28 cellular contexts compared by ENCODE assay signal in genomic region chr3:191646242-191646641, GRCh38.
"Had no signal": no experiment of that assay in that cellular context is flagged by ENCODE, and none has a peak within 500 bp of the region (broad histone marks: within the 10 kb centered on the region; RNA-seq: fewer than 3 reads in every experiment).

No MANE protein-coding gene starts in this region.

- H3K36me3 ChIP-seq: neural progenitor cell, ovary, right lobe of liver, sigmoid colon, stomach, thoracic aorta, thyroid gland, tibial nerve, upper lobe of left lung, vagina had no signal

- H3K27me3 Mint-ChIP-seq: progenitor cell of endocrine pancreas; stimulated activated naive B cell treated with anti-CD40 and anti-IgM and Interleukin-4, amounts not matched to agents 10 μg/mL and 1 μg/mL and 100 μg/mL, for 72 hours; stimulated activated naive CD8-positive, alpha-beta T cell treated with anti-CD3 and anti-CD28 coated beads, Interleukin-15, Interleukin-2, amounts not matched to agents 100 ng/mL and 50 ng/mL, for 24 hours had no signal

- H3K4me2 ChIP-seq: neural progenitor cell had no signal

- H3K27ac ChIP-seq: neural progenitor cell, ovary, parathyroid adenoma, psoas muscle, right lobe of liver, sigmoid colon, stomach, thoracic aorta, thyroid gland, tibial nerve, upper lobe of left lung, vagina had no signal

- H3K9me3 ChIP-seq: ovary, right lobe of liver, thyroid gland, vagina had no signal

- H3K9ac ChIP-seq: neural progenitor cell, parathyroid adenoma had no signal

- H2AFZ ChIP-seq: neural progenitor cell, parathyroid adenoma had no signal

- H3K27me3 ChIP-seq: neural progenitor cell, ovary, right lobe of liver, sigmoid colon, stomach, thyroid gland, tibial nerve, upper lobe of left lung, vagina had no signal

- H3K4me1 Mint-ChIP-seq: nephron; neural progenitor cell; stimulated activated effector memory CD8-positive, alpha-beta T cell treated with anti-CD3 and anti-CD28 coated beads, Interleukin-12 subunit alpha, Interleukin-12 subunit beta, amount 100 ng/mL, for 72 hours; stimulated activated naive B cell treated with anti-CD40 and anti-IgM and Interleukin-4, amounts not matched to agents 10 μg/mL and 1 μg/mL and 100 μg/mL, for 72 hours had no signal

- FAIRE-seq: urothelium cell line had no signal

- ATAC-seq: psoas muscle; right cardiac atrium; right lobe of liver; stimulated activated effector memory CD8-positive, alpha-beta T cell treated with anti-CD3 and anti-CD28 coated beads, Interleukin-12 subunit alpha, Interleukin-12 subunit beta, amount 100 ng/mL, for 72 hours; stimulated activated naive B cell treated with anti-CD40 and anti-IgM and Interleukin-4, amounts not matched to agents 10 μg/mL and 1 μg/mL and 100 μg/mL, for 72 hours had no signal

- H3K27ac Mint-ChIP-seq: nephron; neural progenitor cell; progenitor cell of endocrine pancreas; stimulated activated effector memory CD8-positive, alpha-beta T cell treated with anti-CD3 and anti-CD28 coated beads, Interleukin-12 subunit alpha, Interleukin-12 subunit beta, amount 100 ng/mL, for 72 hours; stimulated activated naive B cell treated with anti-CD40 and anti-IgM and Interleukin-4, amounts not matched to agents 10 μg/mL and 1 μg/mL and 100 μg/mL, for 72 hours; stimulated activated naive CD8-positive, alpha-beta T cell treated with anti-CD3 and anti-CD28 coated beads, Interleukin-15, Interleukin-2, amounts not matched to agents 100 ng/mL and 50 ng/mL, for 24 hours had no signal

- H3K36me3 Mint-ChIP-seq: stimulated activated effector memory CD8-positive, alpha-beta T cell treated with anti-CD3 and anti-CD28 coated beads, Interleukin-12 subunit alpha, Interleukin-12 subunit beta, amount 100 ng/mL, for 72 hours had no signal

- H3K4me3 Mint-ChIP-seq: nephron; neural progenitor cell; stimulated activated effector memory CD8-positive, alpha-beta T cell treated with anti-CD3 and anti-CD28 coated beads, Interleukin-12 subunit alpha, Interleukin-12 subunit beta, amount 100 ng/mL, for 72 hours; stimulated activated naive B cell treated with anti-CD40 and anti-IgM and Interleukin-4, amounts not matched to agents 10 μg/mL and 1 μg/mL and 100 μg/mL, for 72 hours; stimulated activated naive CD8-positive, alpha-beta T cell treated with anti-CD3 and anti-CD28 coated beads, Interleukin-15, Interleukin-2, amounts not matched to agents 100 ng/mL and 50 ng/mL, for 24 hours had no signal

- H3K79me2 ChIP-seq: parathyroid adenoma had no signal

- H3K4me3 ChIP-seq: neural progenitor cell, ovary, psoas muscle, right lobe of liver, sigmoid colon, stomach, thoracic aorta, thyroid gland, tibial nerve, upper lobe of left lung, vagina had no signal

- H3K4me1 ChIP-seq: neural progenitor cell, parathyroid adenoma, psoas muscle, right lobe of liver, sigmoid colon, stomach, thyroid gland, tibial nerve, upper lobe of left lung, vagina had no signal

- DNase-seq: occipital lobe; ovary; posterior cingulate gyrus; psoas muscle; right cardiac atrium; right lobe of liver; sigmoid colon; small intestine; stimulated activated CD4-positive, alpha-beta T cell treated with anti-CD3 and anti-CD28 coated beads, Interleukin-15, amount 100 ng/mL, for 24 hours; stimulated activated CD4-positive, alpha-beta T cell treated with anti-CD3 and anti-CD28 coated beads, Interleukin-2, amount 100 ng/mL, for 24 hours; stimulated activated CD4-positive, alpha-beta T cell treated with anti-CD3 and anti-CD28 coated beads, Interleukin-2, amount 100 ng/mL, for 48 hours; stimulated activated CD4-positive, alpha-beta T cell treated with anti-CD3 and anti-CD28 coated beads, Interleukin-4, amount 100 ng/mL, for 24 hours; stimulated activated naive B cell treated with anti-CD40 and anti-IgM and Interleukin-4, amounts not matched to agents 10 μg/mL and 1 μg/mL and 100 μg/mL, for 72 hours; stimulated activated naive CD4-positive, alpha-beta T cell treated with Interleukin-2 at 50 U/mL for 16 hours; stomach; thyroid gland; trophoblast cell; upper lobe of left lung had no signal
